In the genomic region with DNA sequence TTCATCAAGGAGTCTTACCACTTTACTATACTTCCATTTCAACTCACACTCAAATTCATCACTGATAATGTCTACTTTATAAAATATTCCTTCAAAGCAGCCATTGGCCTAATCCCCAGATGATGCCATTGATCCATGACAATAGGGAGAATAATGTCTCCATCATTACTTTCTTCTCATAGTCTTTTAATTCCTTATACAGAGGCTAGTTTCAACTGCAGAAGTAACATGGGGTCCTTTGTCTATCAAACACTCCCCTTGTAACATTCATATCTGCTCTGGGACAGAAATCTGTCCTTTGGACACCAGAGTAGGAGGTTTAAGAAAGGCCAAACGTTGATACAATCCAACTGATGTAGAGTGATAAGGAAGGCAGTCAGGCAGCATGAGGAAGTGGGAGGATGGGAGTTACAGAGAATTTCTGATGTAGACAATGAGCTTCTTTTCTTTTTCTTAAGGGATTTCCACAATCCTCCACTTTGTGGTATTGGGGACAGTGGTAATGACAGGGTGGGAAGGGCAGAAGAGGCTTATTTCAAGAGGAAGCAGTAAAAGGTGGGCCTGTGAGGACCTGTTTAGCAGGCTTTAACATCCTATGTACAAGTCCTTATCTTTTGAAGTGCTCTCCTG, we compare ENCODE assay signal across 11 cellular contexts. TPM values are rescaled to one million over a fixed set of nuclear protein-coding genes. Genes with fewer than 3 reads are reported as not detected.
DNase-seq lines count a peak whose midpoint lies in the region; ATAC-seq and TF ChIP-seq lines count a peak whose summit lies in the region.
"Had no signal": no experiment of that assay in that cellular context is flagged by ENCODE, and none has a peak within 500 bp of the region (broad histone marks: within the 10 kb centered on the region; RNA-seq: fewer than 3 reads in every experiment).

No MANE protein-coding gene starts in this region.

- H3K4me1 Mint-ChIP-seq in activated naive CD8-positive, alpha-beta T cell treated with anti-CD3 and anti-CD28 coated beads for 36 hours = peaks cover 14% of the 10 kb centered on the region
- H3K4me1 Mint-ChIP-seq in activated T-helper 17 cell treated with anti-CD3 and anti-CD28 coated beads, Interleukin-2, amount 50 U/mL, for 72 hours = peaks cover 5% of the 10 kb centered on the region

- no peaks in the 10 kb centered on the region for H3K9me3 Mint-ChIP-seq in activated naive CD8-positive, alpha-beta T cell treated with anti-CD3 and anti-CD28 coated beads for 36 hours
- H3K9me3 Mint-ChIP-seq in activated T-helper 17 cell treated with anti-CD3 and anti-CD28 coated beads, Interleukin-2, amount 50 U/mL, for 72 hours = no peaks in the 10 kb centered on the region

- TF ChIP-seq POLR2A in spleen (IDR thresholded peaks at IDR 0.05) = no peak

- no peak overlapping the region for H3K4me3 ChIP-seq in spleen

- no peaks in the 10 kb centered on the region for H3K27me3 ChIP-seq in spleen (replicated peaks in 1 of 7)

- no peak for TF ChIP-seq CTCF in spleen (IDR thresholded peaks at IDR 0.05 in 8 of 11, conservative IDR thresholded peaks at IDR 0.05 in 3 of 11)

- no peak overlapping the region for H3K4me3 Mint-ChIP-seq in activated naive CD8-positive, alpha-beta T cell treated with anti-CD3 and anti-CD28 coated beads for 36 hours
- H3K4me3 Mint-ChIP-seq in activated T-helper 17 cell treated with anti-CD3 and anti-CD28 coated beads, Interleukin-2, amount 50 U/mL, for 72 hours = no peak overlapping the region

- peaks cover 48% of the 10 kb centered on the region for H3K27me3 Mint-ChIP-seq in activated naive CD8-positive, alpha-beta T cell treated with anti-CD3 and anti-CD28 coated beads for 36 hours
- peaks cover 4% of the 10 kb centered on the region for H3K27me3 Mint-ChIP-seq in activated T-helper 17 cell treated with anti-CD3 and anti-CD28 coated beads, Interleukin-2, amount 50 U/mL, for 72 hours

- no peaks in the 10 kb centered on the region for H3K36me3 Mint-ChIP-seq in activated naive CD8-positive, alpha-beta T cell treated with anti-CD3 and anti-CD28 coated beads for 36 hours
- no peaks in the 10 kb centered on the region for H3K36me3 Mint-ChIP-seq in activated T-helper 17 cell treated with anti-CD3 and anti-CD28 coated beads, Interleukin-2, amount 50 U/mL, for 72 hours (ENCODE audit: low read depth)

- H3K4me1 ChIP-seq in spleen = peaks cover 0 to 44% (median 25%) of the 10 kb centered on the region in 6 donors

- H3K36me3 ChIP-seq in spleen = no peaks in the 10 kb centered on the region

- peak overlapping the region; percentile 19 for H3K27ac Mint-ChIP-seq in activated naive CD8-positive, alpha-beta T cell treated with anti-CD3 and anti-CD28 coated beads for 36 hours
- H3K27ac Mint-ChIP-seq in activated T-helper 17 cell treated with anti-CD3 and anti-CD28 coated beads, Interleukin-2, amount 50 U/mL, for 72 hours = no peak overlapping the region

- no peak for DNase-seq in activated naive CD8-positive, alpha-beta T cell treated with anti-CD3 and anti-CD28 coated beads for 36 hours
- DNase-seq in spleen = no peak
- DNase-seq in islet precursor cell = no peak
- DNase-seq: Calu3; NCI-H1930; stimulated activated CD8-positive, alpha-beta memory T cell treated with anti-CD3 and anti-CD28 coated beads, Interleukin-4, amount 100 ng/mL, for 48 hours had no signal

- H3K27ac ChIP-seq in spleen = peak overlapping the region; percentile 83 to 96 (median 88)

- intact Hi-C loops in spleen (cut with DNase I; ENCODE audit: low total_unique reads) = no loop called here

- peak; percentile 7 for ATAC-seq in GM18499 (IDR thresholded peaks at IDR 0.05; ENCODE audit: insufficient read depth, unreplicated experiment)
- peak; percentile 6 for ATAC-seq in HG02798 (IDR thresholded peaks at IDR 0.05; ENCODE audit: poor library complexity, unreplicated experiment)
- no peak for ATAC-seq in activated T-helper 17 cell treated with anti-CD3 and anti-CD28 coated beads, Interleukin-2, amount 50 U/mL, for 72 hours (replicated peaks)
- ATAC-seq in GM18870 (IDR thresholded peaks at IDR 0.05; ENCODE audit: unreplicated experiment) = no peak

- WGBS in spleen, 5 donors = 0 to 13% (median 3%) methylated on average over 1 of the region's 1 CpG

- no peaks in the 10 kb centered on the region for H3K9me3 ChIP-seq in spleen

RNA-seq across cellular contexts. Expression of a gene that starts 18.9 kb away (rescaled TPM):
- 1 to 10 TPM; 9.8 to 9.9 TPM for total RNA-seq in activated naive CD8-positive, alpha-beta T cell treated with anti-CD3 and anti-CD28 coated beads for 36 hours
- total RNA-seq in spleen = 10 to 100 TPM; 30.8 to 89.5 (median 68.6) TPM
- polyA plus RNA-seq in spleen = 10 to 100 TPM; 36.9 to 48.7 (median 40.0) TPM
- total RNA-seq in activated T-helper 17 cell treated with anti-CD3 and anti-CD28 coated beads, Interleukin-2, amount 50 U/mL, for 72 hours = 1 to 10 TPM in 1 of 2 donors, under 1 TPM in 1; 0.56 to 7.8 TPM
- total RNA-seq: bronchial epithelial cell had no signal

RNA-seq across cellular contexts. Expression of a gene that starts 45.1 kb away (rescaled TPM):
- 10 to 100 TPM; 14.7 to 16.3 TPM for total RNA-seq in activated naive CD8-positive, alpha-beta T cell treated with anti-CD3 and anti-CD28 coated beads for 36 hours
- total RNA-seq in spleen = 100 to 1,000 TPM; 253 to 621 (median 517) TPM
- 100 to 1,000 TPM; 346 to 466 (median 352) TPM for polyA plus RNA-seq in spleen
- 100 to 1,000 TPM in 1 of 2 donors, 10 to 100 TPM in 1; 40.5 to 136 TPM for total RNA-seq in activated T-helper 17 cell treated with anti-CD3 and anti-CD28 coated beads, Interleukin-2, amount 50 U/mL, for 72 hours

RNA-seq across cellular contexts. Expression of a gene that starts 47.5 kb away (rescaled TPM):
- 1 to 10 TPM; 8.2 to 9.3 TPM for total RNA-seq in activated naive CD8-positive, alpha-beta T cell treated with anti-CD3 and anti-CD28 coated beads for 36 hours
- 100 to 1,000 TPM; 209 to 647 (median 414) TPM for total RNA-seq in spleen
- 100 to 1,000 TPM; 543 to 817 (median 574) TPM for polyA plus RNA-seq in spleen
- total RNA-seq in activated T-helper 17 cell treated with anti-CD3 and anti-CD28 coated beads, Interleukin-2, amount 50 U/mL, for 72 hours = 10 to 100 TPM; 21.4 to 69.1 TPM

RNA-seq across cellular contexts. Expression of a gene that starts 59.9 kb away (rescaled TPM):
- 100 to 1,000 TPM; 298 to 335 TPM for total RNA-seq in activated naive CD8-positive, alpha-beta T cell treated with anti-CD3 and anti-CD28 coated beads for 36 hours
- total RNA-seq in spleen = 100 to 1,000 TPM; 169 to 277 (median 234) TPM
- polyA plus RNA-seq in spleen = 100 to 1,000 TPM in 2 of 3 donors, 10 to 100 TPM in 1; 80.5 to 127 (median 103) TPM
- 100 to 1,000 TPM; 229 to 281 TPM for total RNA-seq in activated T-helper 17 cell treated with anti-CD3 and anti-CD28 coated beads, Interleukin-2, amount 50 U/mL, for 72 hours

Comparison
In these comparisons a context has a peak if more than half of its experiments do, and no peak if none do; other contexts are left out.
1. ATAC-seq: peak in GM18499 (single experiment) and HG02798 (single experiment); none in activated T-helper 17 cell treated with anti-CD3 and anti-CD28 coated beads, Interleukin-2, amount 50 U/mL, for 72 hours (single experiment) and GM18870 (single experiment).